ENCODE assay signal across 1 cellular context in the genomic region with DNA sequence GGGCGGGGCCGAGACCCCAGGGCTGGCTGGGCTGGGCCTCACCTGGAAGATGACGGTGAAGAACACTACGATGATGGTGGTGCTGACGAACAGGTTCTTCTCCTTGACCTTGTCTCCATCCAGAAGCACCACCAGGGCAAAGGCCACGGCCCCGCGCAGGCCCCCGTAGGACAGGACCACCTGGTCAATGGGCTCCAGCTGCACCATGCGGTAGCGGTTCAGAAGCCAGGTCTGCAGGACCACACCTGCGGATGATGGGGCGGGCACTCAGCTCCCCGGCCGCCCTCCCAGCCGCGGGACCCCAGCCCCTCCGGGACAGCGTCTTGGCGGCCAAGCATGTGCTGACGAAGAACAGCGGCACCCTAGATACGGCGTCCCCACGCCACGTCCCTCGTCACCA.
TF ChIP-seq lines count a peak whose summit lies in the region.

No MANE protein-coding gene starts in this region.

TF ChIP-seq in IMR-90, 13 proteins besides CTCF, POLR2A, EP300 and RAD21 (continued from another document):
- TF ChIP-seq, protein P1, sequence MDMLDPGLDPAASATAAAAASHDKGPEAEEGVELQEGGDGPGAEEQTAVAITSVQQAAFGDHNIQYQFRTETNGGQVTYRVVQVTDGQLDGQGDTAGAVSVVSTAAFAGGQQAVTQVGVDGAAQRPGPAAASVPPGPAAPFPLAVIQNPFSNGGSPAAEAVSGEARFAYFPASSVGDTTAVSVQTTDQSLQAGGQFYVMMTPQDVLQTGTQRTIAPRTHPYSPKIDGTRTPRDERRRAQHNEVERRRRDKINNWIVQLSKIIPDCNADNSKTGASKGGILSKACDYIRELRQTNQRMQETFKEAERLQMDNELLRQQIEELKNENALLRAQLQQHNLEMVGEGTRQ (IDR thresholded peaks at IDR 0.05; ENCODE audit: low read depth, low read length): no peak
- TF ChIP-seq, protein P2, sequence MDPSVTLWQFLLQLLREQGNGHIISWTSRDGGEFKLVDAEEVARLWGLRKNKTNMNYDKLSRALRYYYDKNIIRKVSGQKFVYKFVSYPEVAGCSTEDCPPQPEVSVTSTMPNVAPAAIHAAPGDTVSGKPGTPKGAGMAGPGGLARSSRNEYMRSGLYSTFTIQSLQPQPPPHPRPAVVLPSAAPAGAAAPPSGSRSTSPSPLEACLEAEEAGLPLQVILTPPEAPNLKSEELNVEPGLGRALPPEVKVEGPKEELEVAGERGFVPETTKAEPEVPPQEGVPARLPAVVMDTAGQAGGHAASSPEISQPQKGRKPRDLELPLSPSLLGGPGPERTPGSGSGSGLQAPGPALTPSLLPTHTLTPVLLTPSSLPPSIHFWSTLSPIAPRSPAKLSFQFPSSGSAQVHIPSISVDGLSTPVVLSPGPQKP (IDR thresholded peaks at IDR 0.05; ENCODE audit: borderline replicate concordance, low read depth, low read length): no peak
- no peak for TF ChIP-seq MXI1 (IDR thresholded peaks at IDR 0.05; ENCODE audit: borderline replicate concordance, low read depth, low read length)
- no peak for TF ChIP-seq NFE2L2 (IDR thresholded peaks at IDR 0.05; ENCODE audit: low read depth, low read length)
- TF ChIP-seq RCOR1 (IDR thresholded peaks at IDR 0.05; ENCODE audit: insufficient replicate concordance, low read length): no peak
- no peak for TF ChIP-seq BHLHE40 (IDR thresholded peaks at IDR 0.05; ENCODE audit: low read depth, low read length)
- TF ChIP-seq MAFK (IDR thresholded peaks at IDR 0.05; ENCODE audit: low read depth, low read length): no peak
- TF ChIP-seq CEBPB (IDR thresholded peaks at IDR 0.05; ENCODE audit: low read depth, low read length): no peak
- no peak for TF ChIP-seq MAZ (IDR thresholded peaks at IDR 0.05; ENCODE audit: borderline replicate concordance, low read depth, low read length)
- TF ChIP-seq FOS (IDR thresholded peaks at IDR 0.05; ENCODE audit: low read depth, low read length): no peak
- TF ChIP-seq CHD1 (IDR thresholded peaks at IDR 0.05; ENCODE audit: low read depth, low read length): no peak
- TF ChIP-seq SMC3 (IDR thresholded peaks at IDR 0.05; ENCODE audit: low read depth, low read length): no peak
